ENCODE assay signal across 8 cellular contexts in genomic region chr7:130893441-130893894, GRCh38.
DNase-seq lines count a peak whose midpoint lies in the region; ATAC-seq, FAIRE-seq and TF ChIP-seq lines count a peak whose summit lies in the region.

No MANE protein-coding gene starts in this region.

- no peaks in the 10 kb centered on the region for H3K27me3 Mint-ChIP-seq in activated T-cell treated with anti-CD3 and anti-CD28 coated beads, Interleukin-2, amount 50 U/mL, for 24 hours

- intact Hi-C loops in body of pancreas (cut with DNase I): no loop called here
- intact Hi-C loops in left lung (cut with DNase I): loop anchor here in 1 of 2 donors (10.0 kb wide), 1 partner anchor 121 kb away; no protein-coding TSS in a partner anchor
- intact Hi-C loops in thyroid gland (cut with DNase I): loop anchor here (10.0 kb wide), 1 partner anchor 621 kb away; no protein-coding TSS in a partner anchor

- peaks cover 86% of the 10 kb centered on the region for H3K4me1 Mint-ChIP-seq in activated T-cell treated with anti-CD3 and anti-CD28 coated beads, Interleukin-2, amount 50 U/mL, for 24 hours (ENCODE audit: low read depth)

- H3K9me3 Mint-ChIP-seq in activated T-cell treated with anti-CD3 and anti-CD28 coated beads, Interleukin-2, amount 50 U/mL, for 24 hours: no peaks in the 10 kb centered on the region

- H3K4me1 ChIP-seq in body of pancreas (peaks cover 65% of the 10 kb centered on the region), left lung (peaks cover 53 to 91% of the 10 kb centered on the region in 2 donors), thyroid gland (peaks cover 75 to 92% of the 10 kb centered on the region in 2 donors)

- H3K9me3 ChIP-seq in body of pancreas (no peaks in the 10 kb centered on the region), left lung (no peaks in the 10 kb centered on the region), thyroid gland (no peaks in the 10 kb centered on the region)

- H3K36me3 ChIP-seq in body of pancreas (replicated peaks in 1 of 2; ENCODE audit: insufficient read depth in 1 of 2, low read depth in 2 of 2) (peaks cover 0 to 2% of the 10 kb centered on the region in 2 donors), left lung (peaks cover 0 to 59% of the 10 kb centered on the region in 2 donors), thyroid gland (peaks cover 0 to 3% of the 10 kb centered on the region in 2 donors)

- TF ChIP-seq POLR2A in body of pancreas (IDR thresholded peaks at IDR 0.05) (no peak), thyroid gland (IDR thresholded peaks at IDR 0.05) (peak in 1 of 2 donors; percentile 19)

- FAIRE-seq in D721Med (lab: Jason Lieb, UNC): no peak

- H3K27ac Mint-ChIP-seq in activated T-cell treated with anti-CD3 and anti-CD28 coated beads, Interleukin-2, amount 50 U/mL, for 24 hours: peak overlapping the region; percentile 94

- 57 to 66% methylated on average over 7 of the region's 7 CpGs for WGBS in body of pancreas, 2 donors
- WGBS in thyroid gland, 2 donors: 22 to 28% methylated on average over 7 of the region's 7 CpGs

- TF ChIP-seq CTCF in body of pancreas (IDR thresholded peaks at IDR 0.05) (no peak), left lung (IDR thresholded peaks at IDR 0.05) (no peak), thyroid gland (IDR thresholded peaks at IDR 0.05) (no peak), D721Med (IDR thresholded peaks at IDR 0.05; ENCODE audit: insufficient read depth, missing control alignments) (no peak)

- no peak for DNase-seq in activated T-cell treated with anti-CD3 and anti-CD28 coated beads, Interleukin-2, amount 50 U/mL, for 24 hours
- no peak for DNase-seq in activated T-cell treated with anti-CD3 and anti-CD28 coated beads for 4 hours
- DNase-seq in body of pancreas: no peak
- no peak for DNase-seq in left lung
- peak; percentile 82 to 87 for DNase-seq in thyroid gland
- DNase-seq in ureter (ENCODE audit: low spot score): no peak
- DNase-seq in D721Med (ENCODE audit: insufficient read length, low spot score): no peak
- DNase-seq in stimulated activated CD4-positive, alpha-beta T cell treated with anti-CD3 and anti-CD28 coated beads, Interleukin-12 subunit alpha, Interleukin-12 subunit beta, amount 100 ng/mL, for 4 hours: no peak

- H3K27me3 ChIP-seq in body of pancreas (no peaks in the 10 kb centered on the region), left lung (no peaks in the 10 kb centered on the region), thyroid gland (no peaks in the 10 kb centered on the region)

- ATAC-seq in body of pancreas (no peak), left lung (no peak)

- H3K27ac ChIP-seq in body of pancreas (peak overlapping the region; percentile 9 to 75 (median 62)), left lung (peak overlapping the region; percentile 61 to 74), thyroid gland (peak overlapping the region; percentile 99 to 100 (median 100))

- H3K4me3 ChIP-seq in body of pancreas (no peak overlapping the region), left lung (no peak overlapping the region), thyroid gland (replicated peaks in 1 of 3) (no peak overlapping the region)

- peaks cover 97% of the 10 kb centered on the region for H3K36me3 Mint-ChIP-seq in activated T-cell treated with anti-CD3 and anti-CD28 coated beads, Interleukin-2, amount 50 U/mL, for 24 hours (ENCODE audit: low read depth)

- H3K4me3 Mint-ChIP-seq in activated T-cell treated with anti-CD3 and anti-CD28 coated beads, Interleukin-2, amount 50 U/mL, for 24 hours: peak overlapping the region; percentile 32

Comparison
In these comparisons a context has a peak if more than half of its experiments do, and no peak if none do; other contexts are left out.
1. DNase-seq: peak in thyroid gland (2 of 2); none in activated T-cell treated with anti-CD3 and anti-CD28 coated beads, Interleukin-2, amount 50 U/mL, for 24 hours (single experiment), activated T-cell treated with anti-CD3 and anti-CD28 coated beads for 4 hours (single experiment), body of pancreas (0 of 4), left lung (0 of 2), ureter (single experiment), D721Med (single experiment) and stimulated activated CD4-positive, alpha-beta T cell treated with anti-CD3 and anti-CD28 coated beads, Interleukin-12 subunit alpha, Interleukin-12 subunit beta, amount 100 ng/mL, for 4 hours (single experiment).
2. Peak in every context shown above with its lines, with median percentiles within 50 percentile points of each other: H3K27ac ChIP-seq.